ENCODE assay signal across 25 cellular contexts in genomic region chr11:92789761-92790160, GRCh38.
"Had no signal": no experiment of that assay in that cellular context is flagged by ENCODE, and none has a peak within 500 bp of the region (broad histone marks: within the 10 kb centered on the region; RNA-seq: fewer than 3 reads in every experiment).

No MANE protein-coding gene starts in this region.

- FAIRE-seq: islet of Langerhans, pancreas had no signal

- DNase-seq: colonic mucosa; effector CD8-positive, alpha-beta T cell; endodermal cell; foreskin keratinocyte; heart left ventricle; hippocampal formation; left ventricle myocardium superior; lower lobe of right lung; natural killer cell; occipital lobe; pancreas; stimulated activated CD4-positive, alpha-beta T cell treated with anti-CD3 and anti-CD28 coated beads, Interleukin-2, amount 100 ng/mL, for 24 hours; stimulated activated CD4-positive, alpha-beta T cell treated with anti-CD3 and anti-CD28 coated beads, Interleukin-4, amount 100 ng/mL, for 24 hours; stimulated activated naive CD4-positive, alpha-beta T cell treated with Interleukin-2 at 50 U/mL for 16 hours; stomach; thyroid gland; trophoblast cell had no signal

- H3K27me3 ChIP-seq: colonic mucosa, foreskin keratinocyte, gastroesophageal sphincter, heart left ventricle, pancreas, right atrium auricular region, stomach, thyroid gland, vagina had no signal

- H3K27ac ChIP-seq: colonic mucosa, epithelial cell of prostate, foreskin keratinocyte, gastroesophageal sphincter, heart left ventricle, lower lobe of right lung, pancreas, right atrium auricular region, stomach, thyroid gland, vagina had no signal

- H3K9me3 ChIP-seq: colonic mucosa, gastroesophageal sphincter, heart left ventricle, lower lobe of right lung, pancreas, right atrium auricular region, stomach, thyroid gland, vagina had no signal

- H3K4me3 ChIP-seq: colonic mucosa, gastroesophageal sphincter, heart left ventricle, lower lobe of right lung, pancreas, right atrium auricular region, stomach, thyroid gland, vagina had no signal

- ATAC-seq: esophagus mucosa; foreskin keratinocyte; gastroesophageal sphincter; heart left ventricle; left ventricle myocardium superior; lower lobe of right lung; natural killer cell; pancreas; sciatic nerve; stimulated activated effector memory CD8-positive, alpha-beta T cell treated with anti-CD3 and anti-CD28 coated beads, Interleukin-12 subunit alpha, Interleukin-12 subunit beta, amount 100 ng/mL, for 72 hours had no signal

- H3K36me3 ChIP-seq: colonic mucosa, gastroesophageal sphincter, heart left ventricle, lower lobe of right lung, pancreas, right atrium auricular region, thyroid gland, vagina had no signal

- H3K4me1 ChIP-seq: colonic mucosa, foreskin keratinocyte, gastroesophageal sphincter, heart left ventricle, lower lobe of right lung, pancreas, right atrium auricular region, thyroid gland, vagina had no signal
